In the genomic region with DNA sequence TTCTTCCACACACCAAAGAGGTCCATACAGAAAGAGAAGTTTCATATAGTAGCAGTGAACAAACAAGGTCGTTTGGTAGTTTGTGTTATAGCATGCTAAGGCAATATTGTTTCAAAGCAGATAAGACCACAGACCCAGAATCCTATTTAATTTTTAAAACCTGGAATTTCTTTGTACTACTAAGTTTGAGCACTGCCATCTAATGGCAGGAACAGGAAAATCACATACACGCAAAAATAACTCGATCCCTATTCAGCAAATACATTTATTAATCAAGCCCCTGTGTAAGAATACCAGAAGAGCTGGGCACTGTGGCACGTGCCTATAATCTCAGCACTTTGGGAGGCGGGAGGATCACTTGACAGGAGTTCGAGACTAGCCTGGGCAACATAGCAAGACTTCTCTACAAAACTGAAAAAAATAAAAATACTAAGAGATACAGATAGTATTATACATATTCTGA, we compare ENCODE assay signal across 8 cellular contexts. TPM values are rescaled to one million over a fixed set of nuclear protein-coding genes. Genes with fewer than 3 reads are reported as not detected.
DNase-seq lines count a peak whose midpoint lies in the region; ATAC-seq and TF ChIP-seq lines count a peak whose summit lies in the region.

No MANE protein-coding gene starts in this region.

- no peaks in the 10 kb centered on the region for H3K36me3 ChIP-seq in right lobe of liver

- no peak overlapping the region for H3K27ac Mint-ChIP-seq in activated CD4-positive, alpha-beta memory T cell treated with anti-CD3 and anti-CD28 coated beads, Interleukin-2, amount 10 ng/mL, durations not matched to agents 7 days and 5 days

- H3K27me3 ChIP-seq in right lobe of liver, result no peaks in the 10 kb centered on the region

- CTCF ChIA-PET in activated CD4-positive, alpha-beta memory T cell treated with anti-CD3 and anti-CD28 coated beads, Interleukin-2, amount 10 ng/mL, durations not matched to agents 7 days and 5 days (lab: Charles Lee), result interaction anchor here (0.6 to 2.9 kb wide), 7 partner anchors 15 to 255 kb away, joined by 3 to 19 read pairs (median 4); no protein-coding TSS in a partner anchor

- H3K27me3 Mint-ChIP-seq in activated CD4-positive, alpha-beta memory T cell treated with anti-CD3 and anti-CD28 coated beads, Interleukin-2, amount 10 ng/mL, durations not matched to agents 7 days and 5 days, result peaks cover 18% of the 10 kb centered on the region

- ATAC-seq in right lobe of liver, result no peak
- ATAC-seq in HG03439 (IDR thresholded peaks at IDR 0.05; ENCODE audit: unreplicated experiment), result no peak

- no peaks in the 10 kb centered on the region for H3K9me3 ChIP-seq in right lobe of liver

- peaks cover 0 to 13% (median 3%) of the 10 kb centered on the region in 4 donors for H3K4me1 ChIP-seq in right lobe of liver

- no peak overlapping the region for H3K4me3 Mint-ChIP-seq in activated CD4-positive, alpha-beta memory T cell treated with anti-CD3 and anti-CD28 coated beads, Interleukin-2, amount 10 ng/mL, durations not matched to agents 7 days and 5 days

- no peak for TF ChIP-seq POLR2A in right lobe of liver (IDR thresholded peaks at IDR 0.05)

- no peak overlapping the region for H3K4me3 ChIP-seq in right lobe of liver

- peaks cover 5% of the 10 kb centered on the region for H3K36me3 Mint-ChIP-seq in activated CD4-positive, alpha-beta memory T cell treated with anti-CD3 and anti-CD28 coated beads, Interleukin-2, amount 10 ng/mL, durations not matched to agents 7 days and 5 days (ENCODE audit: low read depth)

- POLR2A ChIA-PET in activated CD4-positive, alpha-beta memory T cell treated with anti-CD3 and anti-CD28 coated beads, Interleukin-2, amount 10 ng/mL, durations not matched to agents 7 days and 5 days (lab: Charles Lee), result no interaction called here

- DNase-seq in SIG-M5 treated with dmso at 0.1 percent for 504 hours (lab: John Stamatoyannopoulos, UW; ENCODE audit: unreplicated experiment), result peak; percentile 35
- DNase-seq in SIG-M5 (lab: John Stamatoyannopoulos, UW), result no peak
- DNase-seq in NCI-H1092 (lab: John Stamatoyannopoulos, UW), result peak; percentile 3
- peak; percentile 61 for DNase-seq in astrocyte of the hippocampus (ENCODE audit: low read depth, low spot score)
- DNase-seq in right lobe of liver, result no peak
- no peak for DNase-seq in activated CD4-positive, alpha-beta memory T cell treated with anti-CD3 and anti-CD28 coated beads, Interleukin-2, amount 10 ng/mL, durations not matched to agents 7 days and 5 days
- DNase-seq in activated CD4-positive, alpha-beta T cell treated with anti-CD3 and anti-CD28 coated beads for 1 hour, result no peak

- 6% methylated on average over 6 of the region's 6 CpGs for WGBS in right lobe of liver (ENCODE audit: insufficient coverage, low coverage, low lambda C conversion rate, missing lambda C conversion rate)

- TF ChIP-seq CTCF in right lobe of liver (IDR thresholded peaks at IDR 0.05), result peak; percentile 36 to 70 (median 62)

- intact Hi-C loops in right lobe of liver (cut with DNase I), result no loop called here

- no peak overlapping the region for H3K27ac ChIP-seq in right lobe of liver

- H3K9me3 Mint-ChIP-seq in activated CD4-positive, alpha-beta memory T cell treated with anti-CD3 and anti-CD28 coated beads, Interleukin-2, amount 10 ng/mL, durations not matched to agents 7 days and 5 days, result no peaks in the 10 kb centered on the region

- H3K4me1 Mint-ChIP-seq in activated CD4-positive, alpha-beta memory T cell treated with anti-CD3 and anti-CD28 coated beads, Interleukin-2, amount 10 ng/mL, durations not matched to agents 7 days and 5 days, result peaks cover 29% of the 10 kb centered on the region

RNA-seq across cellular contexts. Expression of a gene that starts 2.9 kb away (rescaled TPM):
- 10 to 100 TPM in 1 of 6 experiments, 1 to 10 TPM in 5; 4.8 to 11.0 (median 7.3) TPM for total RNA-seq in right lobe of liver
- 10 to 100 TPM; 26.0 to 26.3 TPM for total RNA-seq in activated CD4-positive, alpha-beta memory T cell treated with anti-CD3 and anti-CD28 coated beads, Interleukin-2, amount 10 ng/mL, durations not matched to agents 7 days and 5 days

RNA-seq across cellular contexts. Expression of a gene that starts 29.9 kb away (rescaled TPM):
- total RNA-seq in right lobe of liver, result not detected
- not detected for total RNA-seq in activated CD4-positive, alpha-beta memory T cell treated with anti-CD3 and anti-CD28 coated beads, Interleukin-2, amount 10 ng/mL, durations not matched to agents 7 days and 5 days

Comparison
In these comparisons a context has a peak if more than half of its experiments do, and no peak if none do; other contexts are left out.
1. DNase-seq: peak in SIG-M5 treated with dmso at 0.1 percent for 504 hours (single experiment), NCI-H1092 (single experiment) and astrocyte of the hippocampus (single experiment); none in SIG-M5 (single experiment), right lobe of liver (0 of 3), activated CD4-positive, alpha-beta memory T cell treated with anti-CD3 and anti-CD28 coated beads, Interleukin-2, amount 10 ng/mL, durations not matched to agents 7 days and 5 days (single experiment) and activated CD4-positive, alpha-beta T cell treated with anti-CD3 and anti-CD28 coated beads for 1 hour (single experiment).